ENCODE assay signal across 8 cellular contexts in genomic region chr2:113297596-113297995, GRCh38. TPM values are rescaled to one million over a fixed set of nuclear protein-coding genes. Genes with fewer than 3 reads are reported as not detected.
A peak's percentile ranks its signal among the peaks of the same experiment; 100 is the strongest.
DNase-seq lines count a peak whose midpoint lies in the region; TF ChIP-seq lines count a peak whose summit lies in the region.
"Not testable (repeated sequence)": the region's sequence is repeated elsewhere in the genome, so short reads cannot be mapped to it uniquely, and the experiment has no call there.

No MANE protein-coding gene starts in this region.

- H3K27ac ChIP-seq in WERI-Rb-1, result not testable (repeated sequence)

- not testable (repeated sequence) for H3K36me3 ChIP-seq in WERI-Rb-1; kidney epithelial cell (ENCODE audit: control insufficient read depth, insufficient read depth, low read length)

- H3K4me3 ChIP-seq in WERI-Rb-1 (ENCODE audit: low read depth, low read length); choroid plexus epithelial cell (ENCODE audit: low read depth, low read length); kidney epithelial cell (ENCODE audit: low read depth, low read length): not testable (repeated sequence)

- in situ Hi-C loops in ACHN (cut with HindIII; ENCODE audit: low pct_ligation_motif_present, low pct_unique_long_range_greater_than_20kb, low sequenced_read_pairs), result not testable (repeated sequence)

- not testable (repeated sequence) for H3K27me3 ChIP-seq in WERI-Rb-1 (ENCODE audit: insufficient read depth, low read depth, severe bottlenecking); kidney epithelial cell (ENCODE audit: control insufficient read depth, insufficient read depth, low read length)

- H3K9me3 ChIP-seq in WERI-Rb-1 (ENCODE audit: severe bottlenecking), result not testable (repeated sequence)

- TF ChIP-seq CTCF in GM12872 (IDR thresholded peaks at IDR 0.05; ENCODE audit: insufficient read depth, low read depth, low read length) (peak; percentile 42; the same call in 2 of the 3 replicates), WERI-Rb-1 (IDR thresholded peaks at IDR 0.05; ENCODE audit: low read depth, low read length) (0 out of 2 replicates have a peak, but pooled peaks have one; percentile 29), choroid plexus epithelial cell (conservative IDR thresholded peaks at IDR 0.05; ENCODE audit: low read depth, low read length) (peak; percentile 42), kidney epithelial cell (IDR thresholded peaks at IDR 0.05; ENCODE audit: insufficient read depth, low read length, poor library complexity, severe bottlenecking) (peak; percentile 22)

- DNase-seq in ACHN (peak; percentile 35), NAMALWA (ENCODE audit: low spot score) (peak; percentile 54), WERI-Rb-1 (peak; percentile 42)
- peak; percentile 63 to 66 for DNase-seq in activated T-cell treated with anti-CD3 and anti-CD28 coated beads, Interleukin-2, amount 50 U/mL, for 48 hours
- not testable (repeated sequence) for DNase-seq in choroid plexus epithelial cell (ENCODE audit: low read depth); kidney epithelial cell (ENCODE audit: low read depth)
- DNase-seq in stimulated activated CD4-positive, alpha-beta T cell treated with anti-CD3 and anti-CD28 coated beads, Interleukin-15, amount 100 ng/mL, for 48 hours (ENCODE audit: low read depth in 2 of 2), result peak; percentile 20 to 53

RNA-seq across cellular contexts. Expression of gene PAX8, which starts 18.9 kb away (rescaled TPM):
- 118 and 142 TPM in 2 replicates for total RNA-seq in kidney epithelial cell
